21 cellular contexts compared by ENCODE assay signal in genomic region chr7:137755846-137756685, GRCh38.
DNase-seq lines count a peak whose midpoint lies in the region; ATAC-seq, FAIRE-seq and TF ChIP-seq lines count a peak whose summit lies in the region.
"Had no signal": no experiment of that assay in that cellular context is flagged by ENCODE, and none has a peak within 500 bp of the region (broad histone marks: within the 10 kb centered on the region; RNA-seq: fewer than 3 reads in every experiment).

No MANE protein-coding gene starts in this region.

- H3K4me3 ChIP-seq in BLaER1, result 0 out of 2 replicates have a peak overlapping the region, but pooled peaks have one; percentile 6
- no peak overlapping the region for H3K4me3 ChIP-seq in GM12878
- H3K4me3 ChIP-seq: MG63, right atrium auricular region, stomach had no signal

- no peaks in the 10 kb centered on the region for H3K9me3 Mint-ChIP-seq in mesothelial cell of epicardium
- H3K9me3 Mint-ChIP-seq in activated T-cell treated with anti-CD3 and anti-CD28 coated beads, Interleukin-2, amount 50 U/mL, for 4 hours, result no peaks in the 10 kb centered on the region
- H3K9me3 Mint-ChIP-seq: activated naive CD4-positive, alpha-beta T cell treated with anti-CD3 and anti-CD28 coated beads, Interleukin-2, amount 50 U/mL, for 24 hours; dendritic cell treated with granulocyte-macrophage colony-stimulating factor and Interleukin-4, amounts not matched to agents 40 ng/mL and 50 ng/mL, for 4 days; natural killer cell treated with Interleukin-12 subunit alpha and Interleukin-12 subunit beta and Interleukin-15 and Interleukin-18, amount 100 ng/mL, for 72 hours had no signal

- TF ChIP-seq EP300 in GM12878 (IDR thresholded peaks at IDR 0.05; ENCODE audit: borderline replicate concordance in 1 of 2, control insufficient read depth in 1 of 2, low read depth in 2 of 2, low read length in 2 of 2), result no peak

- CTCF ChIA-PET in GM12878 (lab: Yijun Ruan, JAX), result interaction anchor here (0.5 to 3.6 kb wide), 13 partner anchors 8 to 139 kb away, joined by 3 to 21 read pairs (median 4); no protein-coding TSS in a partner anchor

- peaks cover 41% of the 10 kb centered on the region for H3K4me1 Mint-ChIP-seq in mesothelial cell of epicardium
- no peaks in the 10 kb centered on the region for H3K4me1 Mint-ChIP-seq in activated T-cell treated with anti-CD3 and anti-CD28 coated beads, Interleukin-2, amount 50 U/mL, for 4 hours (ENCODE audit: low read depth)
- H3K4me1 Mint-ChIP-seq: activated naive CD4-positive, alpha-beta T cell treated with anti-CD3 and anti-CD28 coated beads, Interleukin-2, amount 50 U/mL, for 24 hours had no signal

- no peak overlapping the region for H3K4me3 Mint-ChIP-seq in mesothelial cell of epicardium
- no peak overlapping the region for H3K4me3 Mint-ChIP-seq in activated T-cell treated with anti-CD3 and anti-CD28 coated beads, Interleukin-2, amount 50 U/mL, for 4 hours
- H3K4me3 Mint-ChIP-seq: activated naive CD4-positive, alpha-beta T cell treated with anti-CD3 and anti-CD28 coated beads, Interleukin-2, amount 50 U/mL, for 24 hours; dendritic cell treated with granulocyte-macrophage colony-stimulating factor and Interleukin-4, amounts not matched to agents 40 ng/mL and 50 ng/mL, for 4 days; natural killer cell treated with Interleukin-12 subunit alpha and Interleukin-12 subunit beta and Interleukin-15 and Interleukin-18, amount 100 ng/mL, for 72 hours had no signal

- H3K9me3 ChIP-seq in BLaER1, result no peaks in the 10 kb centered on the region; the same call in 1 of the 2 replicates
- H3K9me3 ChIP-seq in GM12878 (replicated peaks; ENCODE audit: control insufficient read depth, insufficient read depth, low read length), result no peaks in the 10 kb centered on the region
- H3K9me3 ChIP-seq: MG63, right atrium auricular region, stomach had no signal

- intact Hi-C loops in GM12878 (cut with micrococcal nuclease; ENCODE audit: unreplicated experiment), result no loop called here

- H3K27me3 Mint-ChIP-seq in mesothelial cell of epicardium (ENCODE audit: low read depth), result peaks cover 16% of the 10 kb centered on the region
- no peaks in the 10 kb centered on the region for H3K27me3 Mint-ChIP-seq in activated T-cell treated with anti-CD3 and anti-CD28 coated beads, Interleukin-2, amount 50 U/mL, for 4 hours (ENCODE audit: low read depth)
- H3K27me3 Mint-ChIP-seq: dendritic cell treated with granulocyte-macrophage colony-stimulating factor and Interleukin-4, amounts not matched to agents 40 ng/mL and 50 ng/mL, for 4 days had no signal

- H3K79me2 ChIP-seq in GM12878 (ENCODE audit: control insufficient read depth, insufficient read depth, low read length), result no peaks in the 10 kb centered on the region

- peak; percentile 30 for DNase-seq in NCI-H1048 (lab: John Stamatoyannopoulos, UW)
- no peak for DNase-seq in GM12878 (ENCODE audit: low read depth, low spot score)
- DNase-seq in mesothelial cell of epicardium (ENCODE audit: low spot score in 2 of 2, unreplicated experiment in 2 of 2), result no peak
- no peak for DNase-seq in activated T-cell treated with anti-CD3 and anti-CD28 coated beads, Interleukin-2, amount 50 U/mL, for 4 hours
- DNase-seq in stimulated activated CD4-positive, alpha-beta T cell treated with anti-CD3 and anti-CD28 coated beads, Interleukin-4, amount 100 ng/mL, for 24 hours, result no peak
- DNase-seq in activated CD4-positive, CD25-positive, alpha-beta regulatory T cell treated with anti-CD3 and anti-CD28 coated beads, Interleukin-2, amount 50 U/mL, for 72 hours, result no peak
- DNase-seq in ureter (ENCODE audit: low spot score), result no peak
- DNase-seq: activated CD4-positive, alpha-beta T cell treated with anti-CD3 and anti-CD28 coated beads, Interleukin-2, amount 50 U/mL, for 4 hours; brain microvascular endothelial cell; head of caudate nucleus; mammary epithelial cell; MG63; NCI-H774; stomach had no signal

- ATAC-seq in GM12878, result peak; percentile 27
- no peak for ATAC-seq in activated T-cell treated with anti-CD3 and anti-CD28 coated beads, Interleukin-2, amount 50 U/mL, for 4 hours
- ATAC-seq: natural killer cell treated with Interleukin-12 subunit alpha and Interleukin-12 subunit beta and Interleukin-15 and Interleukin-18, amount 100 ng/mL, for 72 hours had no signal

- BruUV-seq in GM12878 (replicated peaks; lab: Mats Ljungman, UMichigan), result no TSS peak

- no peak for FAIRE-seq in GM12878 (lab: Jason Lieb, UNC)
- FAIRE-seq: G401.6 had no signal

- no peak for TF ChIP-seq POLR2A in GM12878 (IDR thresholded peaks at IDR 0.05; ENCODE audit: low read depth, low read length)

- in situ Hi-C loops in GM12878 (cut with MboI), result no loop called here

- H2AFZ ChIP-seq in GM12878 (ENCODE audit: control insufficient read depth, low read depth, low read length), result no peak overlapping the region

- H3K27me3 ChIP-seq in BLaER1 (no peaks in the 10 kb centered on the region), GM12878 (replicated peaks in 1 of 2; ENCODE audit: control insufficient read depth in 2 of 2, insufficient read depth in 2 of 2, low read length in 1 of 2) (no peaks in the 10 kb centered on the region; a peak in 1 of 4 replicates)
- H3K27me3 ChIP-seq: brain microvascular endothelial cell, MG63, right atrium auricular region had no signal

- TF ChIP-seq CTCF in GM12878 (IDR thresholded peaks at IDR 0.05 in 2 of 3, conservative IDR thresholded peaks at IDR 0.05 in 1 of 3; ENCODE audit: control insufficient read depth in 2 of 3, extremely low read depth in 1 of 3, insufficient read depth in 1 of 3, low read depth in 3 of 3, low read length in 3 of 3), result no peak
- no peak for TF ChIP-seq CTCF in mesothelial cell of epicardium (IDR thresholded peaks at IDR 0.05; ENCODE audit: unreplicated experiment)

- peaks cover 57% of the 10 kb centered on the region for H3K4me1 ChIP-seq in BLaER1
- no peaks in the 10 kb centered on the region; the same call in 1 of the 2 replicates for H3K4me1 ChIP-seq in GM12878 (ENCODE audit: control insufficient read depth, insufficient read depth, low read length)
- H3K4me1 ChIP-seq: right atrium auricular region had no signal

- peak overlapping the region; percentile 76 for H3K4me2 ChIP-seq in BLaER1
- H3K4me2 ChIP-seq in GM12878 (ENCODE audit: control insufficient read depth, insufficient read depth), result no peak overlapping the region

- no peaks in the 10 kb centered on the region for H3K36me3 Mint-ChIP-seq in mesothelial cell of epicardium
- H3K36me3 Mint-ChIP-seq in activated T-cell treated with anti-CD3 and anti-CD28 coated beads, Interleukin-2, amount 50 U/mL, for 4 hours (ENCODE audit: insufficient read depth), result no peaks in the 10 kb centered on the region
- H3K36me3 Mint-ChIP-seq: activated naive CD4-positive, alpha-beta T cell treated with anti-CD3 and anti-CD28 coated beads, Interleukin-2, amount 50 U/mL, for 24 hours; natural killer cell treated with Interleukin-12 subunit alpha and Interleukin-12 subunit beta and Interleukin-15 and Interleukin-18, amount 100 ng/mL, for 72 hours had no signal

- H3K27ac ChIP-seq in BLaER1, result peak overlapping the region; percentile 62
- H3K27ac ChIP-seq in GM12878 (ENCODE audit: control insufficient read depth, insufficient read depth), result no peak overlapping the region
- H3K27ac ChIP-seq: right atrium auricular region, RWPE1, stomach had no signal

- RAD21 ChIA-PET in GM12878 (lab: Charles Lee; ENCODE audit: unreplicated experiment), result interaction anchor here (0.8 to 6.9 kb wide), 19 partner anchors 9 to 139 kb away, joined by 3 to 72 read pairs (median 5); no protein-coding TSS in a partner anchor

- TF ChIP-seq RAD21 in GM12878 (IDR thresholded peaks at IDR 0.05; ENCODE audit: insufficient read depth, low read depth, low read length), result no peak

- peak overlapping the region; percentile 19 for H3K27ac Mint-ChIP-seq in mesothelial cell of epicardium
- H3K27ac Mint-ChIP-seq: activated naive CD4-positive, alpha-beta T cell treated with anti-CD3 and anti-CD28 coated beads, Interleukin-2, amount 50 U/mL, for 24 hours; dendritic cell treated with granulocyte-macrophage colony-stimulating factor and Interleukin-4, amounts not matched to agents 40 ng/mL and 50 ng/mL, for 4 days; natural killer cell treated with Interleukin-12 subunit alpha and Interleukin-12 subunit beta and Interleukin-15 and Interleukin-18, amount 100 ng/mL, for 72 hours had no signal

- POLR2A ChIA-PET in GM12878 (lab: Charles Lee), result interaction anchor here (0.7 to 5.7 kb wide), 10 partner anchors 9 to 272 kb away, joined by 3 to 34 read pairs (median 5); no protein-coding TSS in a partner anchor

- SMC1A ChIA-PET in GM12878 (lab: Charles Lee; ENCODE audit: uncharacterized antibody, unreplicated experiment), result interaction anchor here (0.7 to 5.5 kb wide), 28 partner anchors 10 to 244 kb away, joined by 3 to 94 read pairs (median 8); no protein-coding TSS in a partner anchor

- WGBS in GM12878 (ENCODE audit: insufficient coverage, insufficient replicate concordance, low lambda C conversion rate, missing lambda C conversion rate), result 40% methylated on average over 6 of the region's 6 CpGs

- H4K20me1 ChIP-seq in BLaER1, result no peaks in the 10 kb centered on the region
- H4K20me1 ChIP-seq in GM12878 (ENCODE audit: control insufficient read depth, insufficient read depth), result no peaks in the 10 kb centered on the region

- H3K36me3 ChIP-seq in BLaER1, result no peaks in the 10 kb centered on the region
- H3K36me3 ChIP-seq in GM12878 (ENCODE audit: control insufficient read depth in 2 of 2, insufficient read depth in 2 of 2, low read length in 1 of 2), result no peaks in the 10 kb centered on the region
- H3K36me3 ChIP-seq: brain microvascular endothelial cell, MG63, right atrium auricular region, stomach had no signal

- H3K9ac ChIP-seq in BLaER1 (0 out of 2 replicates have a peak overlapping the region, but pooled peaks have one; percentile 0), GM12878 (ENCODE audit: control insufficient read depth, insufficient read depth, low read length) (no peak overlapping the region)

TF ChIP-seq in GM12878, 131 proteins besides CTCF, POLR2A, EP300 and RAD21 (continues in another document):
- TF ChIP-seq NR2F1 (conservative IDR thresholded peaks at IDR 0.05) (no peak), IKZF1 (conservative IDR thresholded peaks at IDR 0.05) (peak; percentile 43), KLF5 (IDR thresholded peaks at IDR 0.05; ENCODE audit: partially characterized antibody) (no peak), BMI1 (IDR thresholded peaks at IDR 0.05; ENCODE audit: borderline replicate concordance) (no peak), IRF3 (IDR thresholded peaks at IDR 0.05) (no peak), SPI1 (IDR thresholded peaks at IDR 0.05; ENCODE audit: borderline replicate concordance, insufficient read depth, low read depth, low read length) (no peak), ZNF622 (IDR thresholded peaks at IDR 0.05) (no peak), HDGF (IDR thresholded peaks at IDR 0.05) (no peak)
